In the genomic region with DNA sequence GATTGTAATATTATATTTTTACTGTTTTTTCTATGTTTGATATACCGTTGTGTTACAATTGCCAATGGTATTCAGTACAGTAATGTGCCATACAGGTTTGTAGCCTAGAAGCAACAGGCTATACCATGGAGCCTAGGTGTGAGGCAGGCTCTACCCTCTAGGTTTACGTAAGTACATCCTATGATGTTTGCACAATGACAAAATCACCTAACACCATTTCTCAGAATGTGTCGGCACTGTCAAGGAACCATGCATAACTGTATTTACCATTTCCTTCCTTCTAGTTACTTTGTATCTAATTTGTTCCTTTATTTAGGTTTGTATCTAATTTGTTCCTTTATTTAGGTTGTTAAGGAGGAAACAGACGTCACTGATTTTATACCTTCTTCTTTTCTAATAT, we compare ENCODE assay signal across 18 cellular contexts. TPM values are rescaled to one million over a fixed set of nuclear protein-coding genes. Genes with fewer than 3 reads are reported as not detected.
DNase-seq lines count a peak whose midpoint lies in the region; ATAC-seq and TF ChIP-seq lines count a peak whose summit lies in the region.
"Had no signal": no experiment of that assay in that cellular context is flagged by ENCODE, and none has a peak within 500 bp of the region (broad histone marks: within the 10 kb centered on the region; RNA-seq: fewer than 3 reads in every experiment).

No MANE protein-coding gene starts in this region.

- no peaks in the 10 kb centered on the region for H4K20me1 ChIP-seq in IMR-90 (ENCODE audit: insufficient read depth, low read length)

- no TSS peak for BruUV-seq in IMR-90 (replicated peaks; lab: Mats Ljungman, UMichigan)

- H3K9me3 Mint-ChIP-seq in natural killer cell treated with Interleukin-12 subunit alpha and Interleukin-12 subunit beta and Interleukin-15 and Interleukin-18, amount 100 ng/mL, for 72 hours, result no peaks in the 10 kb centered on the region
- no peaks in the 10 kb centered on the region for H3K9me3 Mint-ChIP-seq in natural killer cell
- H3K9me3 Mint-ChIP-seq in activated B cell treated with CpG ODN at 0.5 μM for 24 hours, result no peaks in the 10 kb centered on the region
- no peaks in the 10 kb centered on the region for H3K9me3 Mint-ChIP-seq in chondrocyte (ENCODE audit: low read depth)
- H3K9me3 Mint-ChIP-seq: CD4-positive, alpha-beta memory T cell; HFFc6; IgD-negative memory B cell had no signal

- peak overlapping the region; percentile 70 to 80 for H3K27ac Mint-ChIP-seq in natural killer cell treated with Interleukin-12 subunit alpha and Interleukin-12 subunit beta and Interleukin-15 and Interleukin-18, amount 100 ng/mL, for 72 hours
- no peak overlapping the region for H3K27ac Mint-ChIP-seq in natural killer cell
- no peak overlapping the region for H3K27ac Mint-ChIP-seq in activated B cell treated with CpG ODN at 0.5 μM for 24 hours
- H3K27ac Mint-ChIP-seq in chondrocyte (ENCODE audit: unreplicated experiment), result no peak overlapping the region
- H3K27ac Mint-ChIP-seq: CD4-positive, alpha-beta memory T cell; GM23338; IgD-negative memory B cell had no signal

- H3K23ac ChIP-seq in IMR-90 (ENCODE audit: low read depth, low read length), result 0 out of 2 replicates have a peak overlapping the region, but pooled peaks have one; percentile 7

- H2AFZ ChIP-seq in IMR-90 (replicated peaks; ENCODE audit: low read length, poor library complexity), result no peak overlapping the region
- H2AFZ ChIP-seq: GM23338 had no signal

- no peak overlapping the region for H3K4ac ChIP-seq in IMR-90 (ENCODE audit: low read depth, low read length)

- 0 out of 2 replicates have a peak overlapping the region, but pooled peaks have one; percentile 28 for H3K14ac ChIP-seq in IMR-90 (replicated peaks; ENCODE audit: low read depth, low read length)

- no peak overlapping the region; the same call in 1 of the 2 replicates for H4K91ac ChIP-seq in IMR-90 (ENCODE audit: insufficient read depth, low read depth, low read length)

- H2AK5ac ChIP-seq in IMR-90 (ENCODE audit: low read depth, low read length), result no peak overlapping the region

- peak; percentile 75 to 83 for ATAC-seq in natural killer cell treated with Interleukin-12 subunit alpha and Interleukin-12 subunit beta and Interleukin-15 and Interleukin-18, amount 100 ng/mL, for 72 hours
- ATAC-seq in natural killer cell (no peak), IMR-90 (ENCODE audit: low read depth) (no peak), activated B cell treated with CpG ODN at 0.5 μM for 24 hours (ENCODE audit: low read depth) (peak; percentile 28)
- ATAC-seq: GM23338 had no signal

- H3K4me3 Mint-ChIP-seq in natural killer cell treated with Interleukin-12 subunit alpha and Interleukin-12 subunit beta and Interleukin-15 and Interleukin-18, amount 100 ng/mL, for 72 hours, result peak overlapping the region; percentile 53
- no peak overlapping the region for H3K4me3 Mint-ChIP-seq in natural killer cell
- no peak overlapping the region for H3K4me3 Mint-ChIP-seq in activated B cell treated with CpG ODN at 0.5 μM for 24 hours
- no peak overlapping the region for H3K4me3 Mint-ChIP-seq in chondrocyte (ENCODE audit: unreplicated experiment)
- H3K4me3 Mint-ChIP-seq: CD14-positive monocyte; CD4-positive, alpha-beta memory T cell; GM23338; IgD-negative memory B cell had no signal

- H4K8ac ChIP-seq in IMR-90 (ENCODE audit: low read depth in 2 of 2, low read length in 2 of 2), result no peak overlapping the region

- no peak overlapping the region for H3K27ac ChIP-seq in IMR-90 (ENCODE audit: insufficient read depth, low read length)
- H3K27ac ChIP-seq: HL-60 had no signal

- H3K9ac ChIP-seq in IMR-90 (ENCODE audit: low read depth, low read length), result no peak overlapping the region

- H3K36me3 ChIP-seq in IMR-90 (ENCODE audit: control insufficient read depth, insufficient read depth, low read length), result no peaks in the 10 kb centered on the region
- H3K36me3 ChIP-seq: BE2C had no signal

- no peaks in the 10 kb centered on the region for H3K9me3 ChIP-seq in IMR-90 (ENCODE audit: control insufficient read depth, insufficient read depth, low read length)
- H3K9me3 ChIP-seq: BE2C had no signal

- no peak overlapping the region for H2AK9ac ChIP-seq in IMR-90 (replicated peaks; ENCODE audit: low read depth, low read length, poor library complexity)

- no peak overlapping the region for H3K4me3 ChIP-seq in IMR-90 (ENCODE audit: insufficient read depth, low read depth, low read length)
- H3K4me3 ChIP-seq: GM23338 had no signal

- peaks cover 6% of the 10 kb centered on the region for H3K9me1 ChIP-seq in IMR-90 (ENCODE audit: insufficient read depth, low read length)

- H2BK5ac ChIP-seq in IMR-90 (ENCODE audit: low read depth, low read length, poor library complexity, severe bottlenecking), result no peak overlapping the region

- H3K4me1 ChIP-seq in IMR-90 (ENCODE audit: control insufficient read depth, insufficient read depth, low read length), result peaks cover 2% of the 10 kb centered on the region

- no peak for DNase-seq in natural killer cell treated with Interleukin-12 subunit alpha and Interleukin-12 subunit beta and Interleukin-15 and Interleukin-18, amount 100 ng/mL, for 72 hours (ENCODE audit: low spot score)
- DNase-seq in natural killer cell (no peak), IMR-90 (no peak), activated B cell treated with CpG ODN at 0.5 μM for 24 hours (no peak), HT-29 (ENCODE audit: low spot score) (no peak), DMS153 treated with DMSO at 0.1 percent for 48 hours (lab: John Stamatoyannopoulos, UW; ENCODE audit: unreplicated experiment) (no peak), chondrocyte (ENCODE audit: low spot score) (no peak)
- DNase-seq: BE2C; CD4-positive, alpha-beta memory T cell; DMS153; DMS79 treated with DMSO at 0.1 percent for 48 hours; GF-D8; HCEC 1CT; HFFc6 had no signal

- no peak for TF ChIP-seq RAD21 in IMR-90 (IDR thresholded peaks at IDR 0.05; ENCODE audit: low read length)

- peak overlapping the region; percentile 43; the same call in 1 of the 2 replicates for H2BK120ac ChIP-seq in IMR-90 (ENCODE audit: low read depth, low read length)

- H3K27me3 ChIP-seq in IMR-90 (ENCODE audit: control insufficient read depth, insufficient read depth, low read length), result no peaks in the 10 kb centered on the region
- H3K27me3 ChIP-seq: BE2C had no signal

- H2BK15ac ChIP-seq in IMR-90 (ENCODE audit: low read depth, low read length), result no peak overlapping the region

- peaks cover 33 to 45% of the 10 kb centered on the region in 2 donors for H3K4me1 Mint-ChIP-seq in natural killer cell treated with Interleukin-12 subunit alpha and Interleukin-12 subunit beta and Interleukin-15 and Interleukin-18, amount 100 ng/mL, for 72 hours (ENCODE audit: low read depth in 2 of 2)
- peaks cover 0 to 19% of the 10 kb centered on the region in 2 donors for H3K4me1 Mint-ChIP-seq in natural killer cell
- peaks cover 25% of the 10 kb centered on the region for H3K4me1 Mint-ChIP-seq in activated B cell treated with CpG ODN at 0.5 μM for 24 hours
- peaks cover 9% of the 10 kb centered on the region for H3K4me1 Mint-ChIP-seq in chondrocyte (ENCODE audit: low read depth)

- H4K5ac ChIP-seq in IMR-90 (ENCODE audit: low read depth, low read length), result no peak overlapping the region

- POLR2A ChIA-PET in IMR-90 (lab: Charles Lee; ENCODE audit: unreplicated experiment), result no interaction called here
- POLR2A ChIA-PET in activated B cell treated with CpG ODN at 0.5 μM for 24 hours (lab: Charles Lee), result interaction anchor here (0.5 kb wide), 1 partner anchor 29 kb away, joined by 6 read pairs; no protein-coding TSS in a partner anchor

- H2BK20ac ChIP-seq in IMR-90 (ENCODE audit: low read depth, low read length), result no peak overlapping the region

- TF ChIP-seq POLR2A in IMR-90 (IDR thresholded peaks at IDR 0.05; ENCODE audit: low read depth, low read length), result no peak

- intact Hi-C loops in natural killer cell (cut with micrococcal nuclease), result loop anchor here (10.0 kb wide), 1 partner anchor 57 kb away; no protein-coding TSS in a partner anchor
- intact Hi-C loops in IMR-90 (cut with micrococcal nuclease), result no loop called here
- intact Hi-C loops in activated B cell treated with CpG ODN at 0.5 μM for 24 hours (cut with micrococcal nuclease), result no loop called here

- no peak for TF ChIP-seq CTCF in natural killer cell (IDR thresholded peaks at IDR 0.05)
- no peak for TF ChIP-seq CTCF in IMR-90 (conservative IDR thresholded peaks at IDR 0.05; ENCODE audit: low read depth, low read length)
- no peak for TF ChIP-seq CTCF in activated B cell treated with CpG ODN at 0.5 μM for 24 hours (IDR thresholded peaks at IDR 0.05)
- TF ChIP-seq CTCF in chondrocyte (IDR thresholded peaks at IDR 0.05), result no peak

- no peak overlapping the region for H3K56ac ChIP-seq in IMR-90 (ENCODE audit: extremely low read depth, insufficient read depth, low read length)

- H3K79me1 ChIP-seq in IMR-90 (ENCODE audit: low read depth in 1 of 2, low read length in 2 of 2), result peaks cover 0 to 3% of the 10 kb centered on the region in 2 experiments; a peak in 1 of 4 replicates

- H3K4me2 ChIP-seq in IMR-90 (ENCODE audit: low read depth, low read length), result no peak overlapping the region
- H3K4me2 ChIP-seq: GM23338 had no signal

- no CpG with 5 or more reads among the region's 4 CpGs for WGBS in IMR-90 (ENCODE audit: extremely low coverage in 2 of 2, insufficient read length in 1 of 2), 2 experiments

- CTCF ChIA-PET in IMR-90 (lab: Yijun Ruan, JAX) (interaction anchor here (0.5 to 1.2 kb wide), 2 partner anchors 20 to 66 kb away, joined by 3 read pairs; no protein-coding TSS in a partner anchor), activated B cell treated with CpG ODN at 0.5 μM for 24 hours (lab: Charles Lee) (no interaction called here)

- H3K18ac ChIP-seq in IMR-90 (ENCODE audit: low read depth, low read length), result no peak overlapping the region

- in situ Hi-C loops in IMR-90 (cut with MboI; ENCODE audit: low sequenced_read_pairs), result no loop called here

- dilution Hi-C loops in IMR-90 (cut with HindIII; ENCODE audit: low sequenced_read_pairs, unreplicated experiment), result no loop called here

- no peaks in the 10 kb centered on the region for H3K27me3 Mint-ChIP-seq in natural killer cell treated with Interleukin-12 subunit alpha and Interleukin-12 subunit beta and Interleukin-15 and Interleukin-18, amount 100 ng/mL, for 72 hours
- H3K27me3 Mint-ChIP-seq in natural killer cell (ENCODE audit: low read depth in 2 of 2) (no peaks in the 10 kb centered on the region), activated B cell treated with CpG ODN at 0.5 μM for 24 hours (no peaks in the 10 kb centered on the region), chondrocyte (ENCODE audit: low read depth) (no peaks in the 10 kb centered on the region)
- H3K27me3 Mint-ChIP-seq: CD4-positive, alpha-beta memory T cell; IgD-negative memory B cell had no signal

- peaks cover 19% of the 10 kb centered on the region for H3K36me3 Mint-ChIP-seq in natural killer cell treated with Interleukin-12 subunit alpha and Interleukin-12 subunit beta and Interleukin-15 and Interleukin-18, amount 100 ng/mL, for 72 hours
- H3K36me3 Mint-ChIP-seq in natural killer cell (no peaks in the 10 kb centered on the region), activated B cell treated with CpG ODN at 0.5 μM for 24 hours (ENCODE audit: low read depth) (no peaks in the 10 kb centered on the region), chondrocyte (ENCODE audit: low read depth) (peaks cover 4% of the 10 kb centered on the region)

RNA-seq across cellular contexts. Expression of a gene that starts 9.9 kb away (rescaled TPM):
- 10 to 100 TPM; 27.6 to 58.5 TPM for total RNA-seq in natural killer cell treated with Interleukin-12 subunit alpha and Interleukin-12 subunit beta and Interleukin-15 and Interleukin-18, amount 100 ng/mL, for 72 hours
- total RNA-seq in natural killer cell, result 10 to 100 TPM in 2 of 3 donors, 1 to 10 TPM in 1; 6.3 to 14.7 (median 10.1) TPM
- total RNA-seq in IMR-90 (2012; rRNA removed), result 1.4 and 2.0 TPM in 2 replicates
- 5.5 and 5.8 TPM in 2 replicates for polyA plus RNA-seq in IMR-90 (2012; rRNA removed)
- polyA plus RNA-seq in IMR-90 (2012; cell fraction: cytosol; rRNA removed), result 2.2 and 4.1 TPM in 2 replicates
- 20.1 and 40.5 TPM in 2 replicates for polyA plus RNA-seq in IMR-90 (2012; cell fraction: nucleus; rRNA removed; ENCODE audit: low replicate concordance)
- total RNA-seq in activated B cell treated with CpG ODN at 0.5 μM for 24 hours, result 6.2 and 8.0 TPM in 2 replicates
- total RNA-seq in HT-29 (2014; rRNA removed; shearing (Covaris generic)), result 11.0 and 15.8 TPM in 2 replicates
- total RNA-seq in chondrocyte, result 7.6 to 11.9 TPM (median 8.7 TPM) in 3 replicates

Comparison
In these comparisons a context has a peak if more than half of its experiments do, and no peak if none do; other contexts are left out.
1. ATAC-seq: peak in natural killer cell treated with Interleukin-12 subunit alpha and Interleukin-12 subunit beta and Interleukin-15 and Interleukin-18, amount 100 ng/mL, for 72 hours (2 of 2) and activated B cell treated with CpG ODN at 0.5 μM for 24 hours (single experiment); none in natural killer cell (0 of 3) and IMR-90 (single experiment).
2. H3K27ac Mint-ChIP-seq: peak in natural killer cell treated with Interleukin-12 subunit alpha and Interleukin-12 subunit beta and Interleukin-15 and Interleukin-18, amount 100 ng/mL, for 72 hours (2 of 2); none in natural killer cell (0 of 2), activated B cell treated with CpG ODN at 0.5 μM for 24 hours (single experiment) and chondrocyte (single experiment).